In genomic region chr11:124445646-124446139, GRCh38 we compare ENCODE assay signal across 35 cellular contexts. TPM values are rescaled to one million over a fixed set of nuclear protein-coding genes. Genes with fewer than 3 reads are reported as not detected.
"Had no signal": no experiment of that assay in that cellular context is flagged by ENCODE, and none has a peak within 500 bp of the region (broad histone marks: within the 10 kb centered on the region; RNA-seq: fewer than 3 reads in every experiment).

A gene with protein sequence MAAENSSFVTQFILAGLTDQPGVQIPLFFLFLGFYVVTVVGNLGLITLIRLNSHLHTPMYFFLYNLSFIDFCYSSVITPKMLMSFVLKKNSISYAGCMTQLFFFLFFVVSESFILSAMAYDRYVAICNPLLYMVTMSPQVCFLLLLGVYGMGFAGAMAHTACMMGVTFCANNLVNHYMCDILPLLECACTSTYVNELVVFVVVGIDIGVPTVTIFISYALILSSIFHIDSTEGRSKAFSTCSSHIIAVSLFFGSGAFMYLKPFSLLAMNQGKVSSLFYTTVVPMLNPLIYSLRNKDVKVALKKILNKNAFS (minus strand): TSS chr11:124445696. CDS start chr11:124441085, 4,611 bp downstream.

- ATAC-seq: activated naive CD4-positive, alpha-beta T cell treated with anti-CD3 and anti-CD28 coated beads, Interleukin-2, amount 50 U/mL, for 72 hours; activated T-cell treated with anti-CD3 and anti-CD28 coated beads, Interleukin-2, amount 50 U/mL, for 72 hours; foreskin keratinocyte; gastrocnemius medialis; WTC11 had no signal

- H3K4me3 Mint-ChIP-seq: activated CD4-positive, alpha-beta memory T cell treated with anti-CD3 and anti-CD28 coated beads, Interleukin-2, amount 10 ng/mL, durations not matched to agents 7 days and 5 days; activated CD4-positive, alpha-beta T cell treated with anti-CD3 and anti-CD28 coated beads, Interleukin-2, amount 10 ng/mL, durations not matched to agents 7 days and 5 days; activated naive CD4-positive, alpha-beta T cell treated with anti-CD3 and anti-CD28 coated beads, Interleukin-2, amount 10 ng/mL, durations not matched to agents 7 days and 5 days; activated naive CD8-positive, alpha-beta T cell treated with anti-CD3 and anti-CD28 coated beads, Interleukin-2, amount 10 ng/mL, durations not matched to agents 7 days and 5 days; activated T-cell treated with anti-CD3 and anti-CD28 coated beads, Interleukin-2, amount 50 U/mL, for 24 hours; activated T-cell treated with anti-CD3 and anti-CD28 coated beads, Interleukin-2, amount 50 U/mL, for 72 hours; brain; dendritic cell treated with granulocyte-macrophage colony-stimulating factor and Interleukin-4, amounts not matched to agents 40 ng/mL and 50 ng/mL, for 4 days; endodermal cell; WTC11 had no signal

- H3K27ac ChIP-seq: ascending aorta, breast epithelium, cardiac muscle cell, coronary artery, esophagus muscularis mucosa, foreskin keratinocyte, gastrocnemius medialis, VCaP had no signal

- H3K9me3 Mint-ChIP-seq: activated CD4-positive, alpha-beta memory T cell treated with anti-CD3 and anti-CD28 coated beads, Interleukin-2, amount 10 ng/mL, durations not matched to agents 7 days and 5 days; activated CD4-positive, alpha-beta T cell treated with anti-CD3 and anti-CD28 coated beads, Interleukin-2, amount 10 ng/mL, durations not matched to agents 7 days and 5 days; activated naive CD4-positive, alpha-beta T cell treated with anti-CD3 and anti-CD28 coated beads, Interleukin-2, amount 10 ng/mL, durations not matched to agents 7 days and 5 days; activated naive CD4-positive, alpha-beta T cell treated with anti-CD3 and anti-CD28 coated beads, Interleukin-2, amount 50 U/mL, for 72 hours; activated naive CD8-positive, alpha-beta T cell treated with anti-CD3 and anti-CD28 coated beads, Interleukin-2, amount 10 ng/mL, durations not matched to agents 7 days and 5 days; activated T-cell treated with anti-CD3 and anti-CD28 coated beads, Interleukin-2, amount 50 U/mL, for 24 hours; activated T-cell treated with anti-CD3 and anti-CD28 coated beads, Interleukin-2, amount 50 U/mL, for 72 hours; brain; dendritic cell treated with granulocyte-macrophage colony-stimulating factor and Interleukin-4, amounts not matched to agents 40 ng/mL and 50 ng/mL, for 4 days; endodermal cell; WTC11 had no signal

- FAIRE-seq: TTC549 had no signal

- H3K4me1 Mint-ChIP-seq: activated CD4-positive, alpha-beta memory T cell treated with anti-CD3 and anti-CD28 coated beads, Interleukin-2, amount 10 ng/mL, durations not matched to agents 7 days and 5 days; activated CD4-positive, alpha-beta T cell treated with anti-CD3 and anti-CD28 coated beads, Interleukin-2, amount 10 ng/mL, durations not matched to agents 7 days and 5 days; activated naive CD4-positive, alpha-beta T cell treated with anti-CD3 and anti-CD28 coated beads, Interleukin-2, amount 10 ng/mL, durations not matched to agents 7 days and 5 days; activated naive CD8-positive, alpha-beta T cell treated with anti-CD3 and anti-CD28 coated beads, Interleukin-2, amount 10 ng/mL, durations not matched to agents 7 days and 5 days; brain; WTC11 had no signal

- H3K27me3 ChIP-seq: ascending aorta, breast epithelium, cardiac muscle cell, dorsolateral prefrontal cortex, foreskin keratinocyte, gastrocnemius medialis had no signal

- H3K36me3 ChIP-seq: ascending aorta, breast epithelium, cardiac muscle cell, esophagus muscularis mucosa, gastrocnemius medialis had no signal

- H3K4me3 ChIP-seq: ascending aorta, breast epithelium, cardiac muscle cell, coronary artery, dorsolateral prefrontal cortex, esophagus muscularis mucosa, gastrocnemius medialis had no signal

- H3K27me3 Mint-ChIP-seq: activated CD4-positive, alpha-beta memory T cell treated with anti-CD3 and anti-CD28 coated beads, Interleukin-2, amount 10 ng/mL, durations not matched to agents 7 days and 5 days; activated naive CD4-positive, alpha-beta T cell treated with anti-CD3 and anti-CD28 coated beads, Interleukin-2, amount 10 ng/mL, durations not matched to agents 7 days and 5 days; dendritic cell treated with granulocyte-macrophage colony-stimulating factor and Interleukin-4, amounts not matched to agents 40 ng/mL and 50 ng/mL, for 4 days had no signal

- H3K36me3 Mint-ChIP-seq: activated naive CD4-positive, alpha-beta T cell treated with anti-CD3 and anti-CD28 coated beads, Interleukin-2, amount 10 ng/mL, durations not matched to agents 7 days and 5 days; activated naive CD4-positive, alpha-beta T cell treated with anti-CD3 and anti-CD28 coated beads, Interleukin-2, amount 50 U/mL, for 72 hours; activated naive CD8-positive, alpha-beta T cell treated with anti-CD3 and anti-CD28 coated beads, Interleukin-2, amount 10 ng/mL, durations not matched to agents 7 days and 5 days; brain; WTC11 had no signal

- H3K9me3 ChIP-seq: ascending aorta, breast epithelium, esophagus muscularis mucosa, gastrocnemius medialis had no signal

- DNase-seq: activated CD4-positive, alpha-beta memory T cell treated with anti-CD3 and anti-CD28 coated beads, Interleukin-2, amount 10 ng/mL, durations not matched to agents 7 days and 5 days; activated CD4-positive, alpha-beta T cell treated with anti-CD3 and anti-CD28 coated beads for 1 hour; activated CD4-positive, alpha-beta T cell treated with anti-CD3 and anti-CD28 coated beads for 4 hours; activated CD4-positive, alpha-beta T cell treated with anti-CD3 and anti-CD28 coated beads, Interleukin-2, amount 10 ng/mL, durations not matched to agents 7 days and 5 days; activated CD4-positive, alpha-beta T cell treated with anti-CD3 and anti-CD28 coated beads, Interleukin-2, amount 50 U/mL, for 4 hours; activated CD8-positive, alpha-beta memory T cell treated with anti-CD3 and anti-CD28 coated beads, Interleukin-2, amount 50 U/mL, for 48 hours; activated gamma-delta T cell; activated naive CD4-positive, alpha-beta T cell; activated naive CD4-positive, alpha-beta T cell treated with anti-CD3 and anti-CD28 coated beads, Interleukin-2, amount 10 ng/mL, durations not matched to agents 7 days and 5 days; activated naive CD8-positive, alpha-beta T cell treated with anti-CD3 and anti-CD28 coated beads, Interleukin-2, amount 10 ng/mL, durations not matched to agents 7 days and 5 days; activated T-cell treated with anti-CD3 and anti-CD28 coated beads for 4 hours; activated T-cell treated with anti-CD3 and anti-CD28 coated beads, Interleukin-2, amount 50 U/mL, for 24 hours; activated T-cell treated with anti-CD3 and anti-CD28 coated beads, Interleukin-2, amount 50 U/mL, for 72 hours; central memory CD4-positive, alpha-beta T cell; cerebellar nuclear complex; dorsolateral prefrontal cortex; effector memory CD4-positive, alpha-beta T cell; endodermal cell; erythroblast; foreskin keratinocyte; gastrocnemius medialis; glutamatergic neuron; T-helper 2 cell had no signal

- H3K4me1 ChIP-seq: ascending aorta, breast epithelium, esophagus muscularis mucosa, foreskin keratinocyte, gastrocnemius medialis had no signal

- H3K27ac Mint-ChIP-seq: activated CD4-positive, alpha-beta memory T cell treated with anti-CD3 and anti-CD28 coated beads, Interleukin-2, amount 10 ng/mL, durations not matched to agents 7 days and 5 days; activated CD4-positive, alpha-beta T cell treated with anti-CD3 and anti-CD28 coated beads, Interleukin-2, amount 10 ng/mL, durations not matched to agents 7 days and 5 days; activated naive CD4-positive, alpha-beta T cell treated with anti-CD3 and anti-CD28 coated beads, Interleukin-2, amount 10 ng/mL, durations not matched to agents 7 days and 5 days; activated naive CD4-positive, alpha-beta T cell treated with anti-CD3 and anti-CD28 coated beads, Interleukin-2, amount 50 U/mL, for 72 hours; activated naive CD8-positive, alpha-beta T cell treated with anti-CD3 and anti-CD28 coated beads, Interleukin-2, amount 10 ng/mL, durations not matched to agents 7 days and 5 days; activated T-cell treated with anti-CD3 and anti-CD28 coated beads, Interleukin-2, amount 50 U/mL, for 24 hours; activated T-cell treated with anti-CD3 and anti-CD28 coated beads, Interleukin-2, amount 50 U/mL, for 72 hours; brain; dendritic cell treated with granulocyte-macrophage colony-stimulating factor and Interleukin-4, amounts not matched to agents 40 ng/mL and 50 ng/mL, for 4 days; endodermal cell; WTC11 had no signal

RNA-seq across cellular contexts. Expression of the gene that starts here (rescaled TPM):
- total RNA-seq: activated CD4-positive, alpha-beta memory T cell treated with anti-CD3 and anti-CD28 coated beads, Interleukin-2, amount 10 ng/mL, durations not matched to agents 7 days and 5 days; activated CD4-positive, alpha-beta T cell treated with anti-CD3 and anti-CD28 coated beads, Interleukin-2, amount 10 ng/mL, durations not matched to agents 7 days and 5 days; activated naive CD4-positive, alpha-beta T cell treated with anti-CD3 and anti-CD28 coated beads, Interleukin-2, amount 50 U/mL, for 72 hours; activated naive CD8-positive, alpha-beta T cell treated with anti-CD3 and anti-CD28 coated beads, Interleukin-2, amount 10 ng/mL, durations not matched to agents 7 days and 5 days; activated T-cell treated with anti-CD3 and anti-CD28 coated beads, Interleukin-2, amount 50 U/mL, for 72 hours; ascending aorta; breast epithelium; cardiac muscle cell; endodermal cell; esophagus muscularis mucosa; foreskin keratinocyte; gastrocnemius medialis; T-helper 1 cell treated with Interleukin-12 subunit alpha and Interleukin-12 subunit beta and Interleukin-4 antibody, amounts not matched to agents 30 ng/mL and 1 ng/mL, for 36 hours; WTC11 had no signal
- polyA plus RNA-seq: cardiac muscle cell, foreskin keratinocyte had no signal
